19 cellular contexts compared by ENCODE assay signal in genomic region chr15:70837476-70837875, GRCh38.
"Had no signal": no experiment of that assay in that cellular context is flagged by ENCODE, and none has a peak within 500 bp of the region (broad histone marks: within the 10 kb centered on the region; RNA-seq: fewer than 3 reads in every experiment).

No MANE protein-coding gene starts in this region.

- H3K27me3 ChIP-seq: adrenal gland, SJCRH30 had no signal

- H3K27ac ChIP-seq: adrenal gland, KMS-11, SJCRH30 had no signal

- H3K4me2 ChIP-seq: KMS-11, SK-N-SH had no signal

- DNase-seq: activated CD4-positive, alpha-beta T cell treated with anti-CD3 and anti-CD28 coated beads, Interleukin-2, amount 10 ng/mL, durations not matched to agents 24 days and 14 days; activated CD4-positive, alpha-beta T cell treated with anti-CD3 and anti-CD28 coated beads, Interleukin-2, amount 50 U/mL, for 4 hours; activated CD8-positive, alpha-beta T cell treated with anti-CD3 and anti-CD28 coated beads, Interleukin-2, amount 10 ng/mL, durations not matched to agents 7 days and 5 days; activated gamma-delta T cell treated with Interleukin-2 at 50 U/mL for 16 hours; activated naive CD4-positive, alpha-beta T cell treated with anti-CD3 and anti-CD28 coated beads for 36 hours; activated T-cell treated with anti-CD3 and anti-CD28 coated beads, Interleukin-2, amount 50 U/mL, for 24 hours; adrenal gland; MM.1S; MV-4-11; NCI-H1092; NCI-H1436 treated with DMSO at 0.1 percent for 48 hours; NCI-H1694 treated with DMSO at 0.1 percent for 48 hours; NCI-H2029; NCI-H345; NCI-H524 treated with DMSO at 0.1 percent for 48 hours; SHP77; SJCRH30; SK-N-SH had no signal

- H3K4me1 ChIP-seq: adrenal gland had no signal

- H3K9ac ChIP-seq: KMS-11, SK-N-SH had no signal

- H3K4me3 ChIP-seq: adrenal gland, SJCRH30 had no signal

- H3K9me3 ChIP-seq: adrenal gland, SJCRH30, SK-N-SH had no signal
